17 cellular contexts compared by ENCODE assay signal in genomic region chr11:67307545-67308001, GRCh38. TPM values are rescaled to one million over a fixed set of nuclear protein-coding genes. Genes with fewer than 3 reads are reported as not detected.
DNase-seq lines count a peak whose midpoint lies in the region; ATAC-seq, FAIRE-seq and TF ChIP-seq lines count a peak whose summit lies in the region.
"Had no signal": no experiment of that assay in that cellular context is flagged by ENCODE, and none has a peak within 500 bp of the region (broad histone marks: within the 10 kb centered on the region; RNA-seq: fewer than 3 reads in every experiment).

No MANE protein-coding gene starts in this region.

- H3K4me1 ChIP-seq in A673 (ENCODE audit: insufficient read depth, low read length, poor library complexity, severe bottlenecking) (peaks cover 6% of the 10 kb centered on the region), psoas muscle (peaks cover 13% of the 10 kb centered on the region)

- POLR2A ChIA-PET in A673 (lab: Charles Lee; ENCODE audit: low non-redundant PET) = no interaction called here

- no peak overlapping the region for H3K27ac Mint-ChIP-seq in endothelial cell (ENCODE audit: unreplicated experiment)

- H3K36me3 ChIP-seq in MG63 (no peaks in the 10 kb centered on the region; the same call in 1 of the 2 replicates), A673 (ENCODE audit: insufficient read depth, low read length, poor library complexity, severe bottlenecking) (peaks cover 1% of the 10 kb centered on the region), psoas muscle (ENCODE audit: insufficient read depth in 1 of 2, low read depth in 1 of 2) (peaks cover 0 to 45% of the 10 kb centered on the region in 2 donors)

- peaks cover 13% of the 10 kb centered on the region for H3K27me3 Mint-ChIP-seq in endothelial cell (ENCODE audit: unreplicated experiment)

- H3K9me3 ChIP-seq in MG63 = no peaks in the 10 kb centered on the region
- no peaks in the 10 kb centered on the region for H3K9me3 ChIP-seq in A673 (ENCODE audit: low read depth, low read length, poor library complexity, severe bottlenecking)
- H3K9me3 ChIP-seq in psoas muscle = no peaks in the 10 kb centered on the region

- H3K4me1 Mint-ChIP-seq in endothelial cell (ENCODE audit: unreplicated experiment) = peaks cover 3% of the 10 kb centered on the region

- TF ChIP-seq CTCF in endothelial cell (IDR thresholded peaks at IDR 0.05; ENCODE audit: unreplicated experiment) = no peak
- TF ChIP-seq CTCF in A673 (conservative IDR thresholded peaks at IDR 0.05; ENCODE audit: low read depth, low read length) = no peak
- no peak for TF ChIP-seq CTCF in psoas muscle (IDR thresholded peaks at IDR 0.05)

- intact Hi-C loops in sciatic nerve (cut with DNase I) (no loop called here), A673 (cut with micrococcal nuclease; ENCODE audit: unreplicated experiment) (no loop called here), psoas muscle (cut with DNase I) (no loop called here)

- BruUV-seq in A673 (replicated peaks; lab: Mats Ljungman, UMichigan) = no TSS peak

- no peaks in the 10 kb centered on the region for H3K36me3 Mint-ChIP-seq in endothelial cell (ENCODE audit: low read depth, unreplicated experiment)

- CTCF ChIA-PET in A673 (lab: Charles Lee) = no interaction called here

- 85 to 95% (median 87%) methylated on average over 11 to 12 of the region's 12 CpGs for WGBS in psoas muscle, 3 donors

- H3K4me3 Mint-ChIP-seq in endothelial cell (ENCODE audit: unreplicated experiment) = no peak overlapping the region

- DNase-seq in 8988T = peak; percentile 2
- DNase-seq in HTR-8/SVneo (ENCODE audit: insufficient read length, low spot score) = no peak
- peak; percentile 2 for DNase-seq in endothelial cell (ENCODE audit: low spot score)
- peak; percentile 53 for DNase-seq in sciatic nerve (ENCODE audit: low spot score)
- DNase-seq in MG63 = no peak
- DNase-seq in A673 (ENCODE audit: low spot score) = no peak
- DNase-seq in psoas muscle = no peak
- DNase-seq: COR-L47, GF-D8, GOT3, NCI-H1930, NCI-H2171, NCI-H82, PC-9 had no signal

- ATAC-seq in sciatic nerve (no peak), psoas muscle (no peak), HG02938 (IDR thresholded peaks at IDR 0.05; ENCODE audit: unreplicated experiment) (no peak)

- no peaks in the 10 kb centered on the region for H3K27me3 ChIP-seq in MG63
- no peaks in the 10 kb centered on the region for H3K27me3 ChIP-seq in A673 (replicated peaks; ENCODE audit: insufficient read depth, low read depth, low read length, poor library complexity)
- no peaks in the 10 kb centered on the region for H3K27me3 ChIP-seq in psoas muscle (ENCODE audit: insufficient read depth in 3 of 3, low read length in 2 of 3)

- no peak overlapping the region for H3K4me3 ChIP-seq in MG63
- no peak overlapping the region for H3K4me3 ChIP-seq in A673 (ENCODE audit: low read depth, low read length, poor library complexity, severe bottlenecking)
- H3K4me3 ChIP-seq in psoas muscle = no peak overlapping the region
- H3K4me3 ChIP-seq: PC-9, SK-N-MC had no signal

- peak; percentile 65 for FAIRE-seq in HTR-8/SVneo (lab: Jason Lieb, UNC)
- FAIRE-seq: GM12891 had no signal

- no peaks in the 10 kb centered on the region for H3K9me3 Mint-ChIP-seq in endothelial cell (ENCODE audit: unreplicated experiment)

- H3K27ac ChIP-seq in A673 (ENCODE audit: low read depth, low read length, poor library complexity, severe bottlenecking) = no peak overlapping the region
- H3K27ac ChIP-seq in psoas muscle = no peak overlapping the region
- H3K27ac ChIP-seq: PC-9, SK-N-MC had no signal

RNA-seq across cellular contexts. Expression of gene SSH3, which starts 4.2 kb away (rescaled TPM):
- 7.3 TPM for total RNA-seq in endothelial cell (ENCODE audit: unreplicated experiment)
- 40.7 TPM for total RNA-seq in sciatic nerve
- total RNA-seq in MG63 (2014; rRNA removed; shearing (Covaris generic); ENCODE audit: low replicate concordance) = 3.8 and 5.1 TPM in 2 replicates
- 5.5 and 7.8 TPM in 2 replicates for total RNA-seq in A673 (2021)
- total RNA-seq in psoas muscle = 10 to 100 TPM in 1 of 4 donors, 1 to 10 TPM in 3; 3.7 to 10.1 (median 6.9) TPM
- polyA plus RNA-seq in psoas muscle = 1 to 10 TPM; 3.0 to 5.0 (median 4.2) TPM

RNA-seq across cellular contexts. Expression of gene ANKRD13D, which starts 18.5 kb away (rescaled TPM):
- 65.1 TPM for total RNA-seq in endothelial cell (ENCODE audit: unreplicated experiment)
- 69.7 TPM for total RNA-seq in sciatic nerve
- 17.2 and 25.8 TPM in 2 replicates for total RNA-seq in MG63 (2014; rRNA removed; shearing (Covaris generic); ENCODE audit: low replicate concordance)
- 94.2 and 101 TPM in 2 replicates for total RNA-seq in A673 (2021)
- total RNA-seq in psoas muscle = 1 to 10 TPM; 4.1 to 8.6 (median 7.8) TPM
- 1 to 10 TPM; 4.6 to 7.0 (median 5.9) TPM for polyA plus RNA-seq in psoas muscle

RNA-seq across cellular contexts. Expression of gene GRK2, which starts 41.3 kb away (rescaled TPM):
- 92.7 TPM for total RNA-seq in endothelial cell (ENCODE audit: unreplicated experiment)
- 61.7 TPM for total RNA-seq in sciatic nerve
- total RNA-seq in MG63 (2014; rRNA removed; shearing (Covaris generic); ENCODE audit: low replicate concordance) = 24.2 and 31.8 TPM in 2 replicates
- 88.6 and 92.6 TPM in 2 replicates for total RNA-seq in A673 (2021)
- total RNA-seq in psoas muscle = 10 to 100 TPM; 41.7 to 46.8 (median 46.1) TPM
- polyA plus RNA-seq in psoas muscle = 10 to 100 TPM; 37.3 to 56.8 (median 46.2) TPM

RNA-seq across cellular contexts. Expression of gene POLD4, which starts 45.8 kb away (rescaled TPM):
- total RNA-seq in endothelial cell (ENCODE audit: unreplicated experiment) (92.1 TPM), sciatic nerve (43.5 TPM), A673 (2021) (13.2 and 14.3 TPM in 2 replicates), psoas muscle (10 to 100 TPM; 31.8 to 89.8 (median 56.1) TPM)
- total RNA-seq in MG63 (2014; rRNA removed; shearing (Covaris generic); ENCODE audit: low replicate concordance) = 17.3 and 40.1 TPM in 2 replicates
- polyA plus RNA-seq in psoas muscle = 10 to 100 TPM; 72.6 to 74.9 (median 73.3) TPM

Comparison
In these comparisons a context has a peak if more than half of its experiments do, and no peak if none do; other contexts are left out.
1. DNase-seq: peak in 8988T (single experiment), endothelial cell (single experiment) and sciatic nerve (single experiment); none in HTR-8/SVneo (single experiment), MG63 (single experiment), A673 (single experiment) and psoas muscle (0 of 2).